In genomic region chr13:41241626-41242025, GRCh38 we compare ENCODE assay signal across 28 cellular contexts.
"Had no signal": no experiment of that assay in that cellular context is flagged by ENCODE, and none has a peak within 500 bp of the region (broad histone marks: within the 10 kb centered on the region; RNA-seq: fewer than 3 reads in every experiment).

No MANE protein-coding gene starts in this region.

- FAIRE-seq: kidney, pancreas, small intestine, urothelium cell line had no signal

- H3K36me3 ChIP-seq: pancreas, right atrium auricular region, thoracic aorta had no signal

- H3K27me3 ChIP-seq: left lung, pancreas, right atrium auricular region, right lobe of liver, suprapubic skin, tibial artery, upper lobe of right lung had no signal

- H3K27ac Mint-ChIP-seq: naive thymus-derived CD8-positive, alpha-beta T cell; nephron; stimulated activated memory B cell treated with anti-CD40 and anti-IgM and Interleukin-4, amounts not matched to agents 10 μg/mL and 1 μg/mL and 100 μg/mL, for 72 hours had no signal

- H3K27ac ChIP-seq: left lung, lower lobe of right lung, pancreas, right atrium auricular region, right lobe of liver, suprapubic skin, thoracic aorta, tibial artery, upper lobe of right lung had no signal

- H3K27me3 Mint-ChIP-seq: naive thymus-derived CD8-positive, alpha-beta T cell; stimulated activated memory B cell treated with anti-CD40 and anti-IgM and Interleukin-4, amounts not matched to agents 10 μg/mL and 1 μg/mL and 100 μg/mL, for 72 hours had no signal

- H3K4me3 Mint-ChIP-seq: naive thymus-derived CD8-positive, alpha-beta T cell; nephron; neural crest cell; stimulated activated memory B cell treated with anti-CD40 and anti-IgM and Interleukin-4, amounts not matched to agents 10 μg/mL and 1 μg/mL and 100 μg/mL, for 72 hours had no signal

- H3K4me3 ChIP-seq: left lung, lower lobe of right lung, pancreas, right atrium auricular region, right lobe of liver, suprapubic skin, thoracic aorta, tibial artery, upper lobe of right lung had no signal

- ATAC-seq: left colon; left lung; lower lobe of right lung; naive thymus-derived CD8-positive, alpha-beta T cell; pancreas; right lobe of liver; stimulated activated memory B cell treated with anti-CD40 and anti-IgM and Interleukin-4, amounts not matched to agents 10 μg/mL and 1 μg/mL and 100 μg/mL, for 72 hours; upper lobe of right lung had no signal

- H3K4me1 ChIP-seq: left lung, lower lobe of right lung, right atrium auricular region, right lobe of liver, suprapubic skin, upper lobe of right lung had no signal

- H3K9me3 Mint-ChIP-seq: naive thymus-derived CD8-positive, alpha-beta T cell; nephron; neural crest cell; stimulated activated memory B cell treated with anti-CD40 and anti-IgM and Interleukin-4, amounts not matched to agents 10 μg/mL and 1 μg/mL and 100 μg/mL, for 72 hours had no signal

- H3K4me1 Mint-ChIP-seq: neural crest cell; stimulated activated memory B cell treated with anti-CD40 and anti-IgM and Interleukin-4, amounts not matched to agents 10 μg/mL and 1 μg/mL and 100 μg/mL, for 72 hours had no signal

- DNase-seq: hippocampal formation; kidney; left colon; left lung; lower lobe of right lung; mammary epithelial cell; mesenchymal stem cell; naive thymus-derived CD8-positive, alpha-beta T cell; nucleus accumbens; pancreas; posterior cingulate gyrus; right lobe of liver; small intestine; stimulated activated CD4-positive, alpha-beta T cell treated with anti-CD3 and anti-CD28 coated beads, Interleukin-1b, Interleukin-23, amount 100 ng/mL, for 48 hours; stimulated activated CD4-positive, alpha-beta T cell treated with anti-CD3 and anti-CD28 coated beads, Interleukin-2, amount 100 ng/mL, for 48 hours; stimulated activated CD4-positive, alpha-beta T cell treated with anti-CD3 and anti-CD28 coated beads, Interleukin-4, amount 100 ng/mL, for 4 hours; stimulated activated CD8-positive, alpha-beta memory T cell treated with anti-CD3 and anti-CD28 coated beads, Interleukin-4, amount 100 ng/mL, for 48 hours; stimulated activated naive CD4-positive, alpha-beta T cell treated with Interleukin-2 at 50 U/mL for 16 hours; tibial artery; trophoblast cell; upper lobe of right lung had no signal

- H3K9me3 ChIP-seq: left lung, lower lobe of right lung, pancreas, right atrium auricular region, right lobe of liver, suprapubic skin, thoracic aorta, tibial artery, upper lobe of right lung had no signal
